In genomic region chr11:97729546-97730272, GRCh38 we compare ENCODE assay signal across 19 cellular contexts.
"Had no signal": no experiment of that assay in that cellular context is flagged by ENCODE, and none has a peak within 500 bp of the region (broad histone marks: within the 10 kb centered on the region; RNA-seq: fewer than 3 reads in every experiment).

No MANE protein-coding gene starts in this region.

- H3K36me3 Mint-ChIP-seq: stimulated activated memory B cell treated with anti-CD40 and anti-IgM and Interleukin-4, amounts not matched to agents 10 μg/mL and 1 μg/mL and 100 μg/mL, for 72 hours had no signal

- H3K4me1 Mint-ChIP-seq: stimulated activated memory B cell treated with anti-CD40 and anti-IgM and Interleukin-4, amounts not matched to agents 10 μg/mL and 1 μg/mL and 100 μg/mL, for 72 hours had no signal

- H3K4me3 Mint-ChIP-seq: activated T-helper 1 cell treated with anti-CD3 and anti-CD28 coated beads, Interleukin-12 subunit alpha, Interleukin-12 subunit beta, Interleukin-2, Interleukin-4 antibody, amounts not matched to agents 30 ng/mL and 10 ng/mL and 1 ng/mL, durations not matched to agents 14 hours and 24 hours and 36 hours; endodermal cell; natural killer cell treated with Interleukin-12 subunit alpha and Interleukin-12 subunit beta and Interleukin-15 and Interleukin-18, amount 100 ng/mL, for 72 hours; stimulated activated memory B cell treated with anti-CD40 and anti-IgM and Interleukin-4, amounts not matched to agents 10 μg/mL and 1 μg/mL and 100 μg/mL, for 72 hours; T-helper 2 cell treated with Interferon-gamma antibody and Interleukin-4, amounts not matched to agents 5 μg/mL and 100 μg/mL, for 36 hours had no signal

- DNase-seq: activated CD4-positive, alpha-beta T cell treated with anti-CD3 and anti-CD28 coated beads, Interleukin-2, amount 50 U/mL, for 1 hour; activated CD8-positive, alpha-beta memory T cell treated with anti-CD3 and anti-CD28 coated beads for 24 hours; activated naive CD4-positive, alpha-beta T cell; endodermal cell; foreskin fibroblast; glutamatergic neuron; hypothalamus; nucleus accumbens; posterior cingulate gyrus; retina; stimulated activated CD4-positive, alpha-beta T cell treated with anti-CD3 and anti-CD28 coated beads, Interleukin-2, amount 100 ng/mL, for 48 hours; SW 1271 had no signal

- H3K9me3 ChIP-seq: ascending aorta, breast epithelium, tibial nerve had no signal

- H3K27ac Mint-ChIP-seq: activated T-helper 1 cell treated with anti-CD3 and anti-CD28 coated beads, Interleukin-12 subunit alpha, Interleukin-12 subunit beta, Interleukin-2, Interleukin-4 antibody, amounts not matched to agents 30 ng/mL and 10 ng/mL and 1 ng/mL, durations not matched to agents 14 hours and 24 hours and 36 hours; endodermal cell; natural killer cell treated with Interleukin-12 subunit alpha and Interleukin-12 subunit beta and Interleukin-15 and Interleukin-18, amount 100 ng/mL, for 72 hours; stimulated activated memory B cell treated with anti-CD40 and anti-IgM and Interleukin-4, amounts not matched to agents 10 μg/mL and 1 μg/mL and 100 μg/mL, for 72 hours; T-helper 2 cell treated with Interferon-gamma antibody and Interleukin-4, amounts not matched to agents 5 μg/mL and 100 μg/mL, for 36 hours had no signal

- H3K27ac ChIP-seq: ascending aorta, breast epithelium, tibial nerve had no signal

- H3K27me3 Mint-ChIP-seq: natural killer cell treated with Interleukin-12 subunit alpha and Interleukin-12 subunit beta and Interleukin-15 and Interleukin-18, amount 100 ng/mL, for 72 hours; stimulated activated memory B cell treated with anti-CD40 and anti-IgM and Interleukin-4, amounts not matched to agents 10 μg/mL and 1 μg/mL and 100 μg/mL, for 72 hours had no signal

- H3K27me3 ChIP-seq: ascending aorta, breast epithelium, tibial nerve had no signal

- H3K4me1 ChIP-seq: ascending aorta, breast epithelium, tibial nerve had no signal

- H3K4me3 ChIP-seq: ascending aorta, breast epithelium, tibial nerve had no signal

- H3K36me3 ChIP-seq: ascending aorta, breast epithelium, tibial nerve had no signal
